In the genomic region with DNA sequence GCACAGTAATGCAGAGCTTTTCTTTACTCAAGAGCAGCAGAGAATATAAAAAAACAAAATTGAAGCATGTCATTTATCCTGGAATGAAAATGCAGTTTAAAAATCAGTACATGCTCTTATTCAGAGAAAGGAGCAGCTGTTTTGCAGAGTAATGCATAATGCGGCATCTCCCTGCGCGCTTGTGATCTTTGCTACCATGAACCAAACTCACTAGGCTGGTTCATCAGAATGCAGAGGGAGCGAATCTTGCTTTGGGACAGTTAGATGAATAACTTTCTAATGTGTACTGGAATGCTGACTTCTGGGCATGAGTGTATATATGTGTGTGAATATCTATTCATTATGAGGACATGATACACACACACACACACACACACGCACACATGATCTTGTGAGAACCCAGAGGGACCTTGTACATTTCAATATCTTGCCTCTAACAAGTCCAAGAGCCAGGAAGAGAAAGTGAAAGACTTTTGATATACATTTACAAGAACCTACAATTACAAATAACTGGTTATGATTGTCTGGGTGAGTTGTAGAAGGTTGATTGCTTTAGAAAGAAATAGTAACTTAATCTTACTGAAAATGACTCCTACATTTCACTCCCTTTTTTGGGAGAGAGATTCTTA, we compare ENCODE assay signal across 16 cellular contexts.
A peak's percentile ranks its signal among the peaks of the same experiment; 100 is the strongest.
DNase-seq lines count a peak whose midpoint lies in the region; ATAC-seq and TF ChIP-seq lines count a peak whose summit lies in the region.
"Had no signal": no experiment of that assay in that cellular context is flagged by ENCODE, and none has a peak within 500 bp of the region (broad histone marks: within the 10 kb centered on the region; RNA-seq: fewer than 3 reads in every experiment).

No MANE protein-coding gene starts in this region.

- H3K27ac Mint-ChIP-seq in activated T-cell treated with anti-CD3 and anti-CD28 coated beads, Interleukin-2, amount 50 U/mL, for 24 hours = no peak overlapping the region
- H3K27ac Mint-ChIP-seq: activated CD8-positive, alpha-beta T cell treated with anti-CD3 and anti-CD28 coated beads for 36 hours; activated naive CD4-positive, alpha-beta T cell treated with anti-CD3 and anti-CD28 coated beads, Interleukin-2, amount 50 U/mL, for 24 hours; T-helper 1 cell treated with Interleukin-12 subunit alpha and Interleukin-12 subunit beta and Interleukin-4 antibody, amounts not matched to agents 30 μg/mL and 1 μg/mL, for 36 hours had no signal

- no peak overlapping the region for H3K4me3 Mint-ChIP-seq in activated T-cell treated with anti-CD3 and anti-CD28 coated beads, Interleukin-2, amount 50 U/mL, for 24 hours
- H3K4me3 Mint-ChIP-seq: activated CD8-positive, alpha-beta T cell treated with anti-CD3 and anti-CD28 coated beads for 36 hours; activated naive CD4-positive, alpha-beta T cell treated with anti-CD3 and anti-CD28 coated beads, Interleukin-2, amount 50 U/mL, for 24 hours; activated T-cell treated with anti-CD3 and anti-CD28 coated beads, Interleukin-2, amount 50 U/mL, for 4 hours; dendritic cell treated with granulocyte-macrophage colony-stimulating factor and Interleukin-4, amounts not matched to agents 40 ng/mL and 50 ng/mL, for 4 days; T-helper 1 cell treated with Interleukin-12 subunit alpha and Interleukin-12 subunit beta and Interleukin-4 antibody, amounts not matched to agents 30 μg/mL and 1 μg/mL, for 36 hours had no signal

- DNase-seq in choroid plexus epithelial cell (ENCODE audit: low read depth) (peak; percentile 55), pons (ENCODE audit: low spot score) (peak; percentile 43), NCI-H187 (lab: John Stamatoyannopoulos, UW) (no peak), NCI-H510A treated with DMSO at 0.1 percent for 48 hours (lab: John Stamatoyannopoulos, UW) (no peak)
- no peak for DNase-seq in activated T-cell treated with anti-CD3 and anti-CD28 coated beads, Interleukin-2, amount 50 U/mL, for 24 hours
- no peak for DNase-seq in activated CD4-positive, CD25-positive, alpha-beta regulatory T cell treated with anti-CD3 and anti-CD28 coated beads, Interleukin-2, amount 50 U/mL, for 72 hours
- DNase-seq: activated T-cell treated with anti-CD3 and anti-CD28 coated beads, Interleukin-2, amount 50 U/mL, for 4 hours; NCI-H1105 treated with DMSO at 0.1 percent for 48 hours; SIG-M5 had no signal

- H3K27me3 Mint-ChIP-seq in activated T-cell treated with anti-CD3 and anti-CD28 coated beads, Interleukin-2, amount 50 U/mL, for 24 hours = peaks cover 4% of the 10 kb centered on the region
- H3K27me3 Mint-ChIP-seq: activated naive CD4-positive, alpha-beta T cell treated with anti-CD3 and anti-CD28 coated beads, Interleukin-2, amount 50 U/mL, for 24 hours; dendritic cell treated with granulocyte-macrophage colony-stimulating factor and Interleukin-4, amounts not matched to agents 40 ng/mL and 50 ng/mL, for 4 days had no signal

- H3K36me3 Mint-ChIP-seq in activated T-cell treated with anti-CD3 and anti-CD28 coated beads, Interleukin-2, amount 50 U/mL, for 24 hours (ENCODE audit: low read depth) = no peaks in the 10 kb centered on the region
- H3K36me3 Mint-ChIP-seq: activated naive CD4-positive, alpha-beta T cell treated with anti-CD3 and anti-CD28 coated beads, Interleukin-2, amount 50 U/mL, for 24 hours had no signal

- H3K4me3 ChIP-seq in choroid plexus epithelial cell (ENCODE audit: low read depth, low read length) = no peak overlapping the region
- H3K4me3 ChIP-seq: suprapubic skin had no signal

- ATAC-seq in GM18511 (IDR thresholded peaks at IDR 0.05; ENCODE audit: unreplicated experiment) (peak; percentile 52), HG03378 (IDR thresholded peaks at IDR 0.05; ENCODE audit: unreplicated experiment) (peak; percentile 30)
- ATAC-seq: activated T-cell treated with anti-CD3 and anti-CD28 coated beads, Interleukin-2, amount 50 U/mL, for 4 hours had no signal

- TF ChIP-seq CTCF in choroid plexus epithelial cell (conservative IDR thresholded peaks at IDR 0.05; ENCODE audit: low read depth, low read length) = no peak

- H3K4me1 Mint-ChIP-seq in activated T-cell treated with anti-CD3 and anti-CD28 coated beads, Interleukin-2, amount 50 U/mL, for 24 hours (ENCODE audit: low read depth) = peaks cover 9% of the 10 kb centered on the region
- H3K4me1 Mint-ChIP-seq: activated naive CD4-positive, alpha-beta T cell treated with anti-CD3 and anti-CD28 coated beads, Interleukin-2, amount 50 U/mL, for 24 hours had no signal

- no peaks in the 10 kb centered on the region for H3K9me3 Mint-ChIP-seq in activated T-cell treated with anti-CD3 and anti-CD28 coated beads, Interleukin-2, amount 50 U/mL, for 24 hours
- H3K9me3 Mint-ChIP-seq: activated CD8-positive, alpha-beta T cell treated with anti-CD3 and anti-CD28 coated beads for 36 hours; activated naive CD4-positive, alpha-beta T cell treated with anti-CD3 and anti-CD28 coated beads, Interleukin-2, amount 50 U/mL, for 24 hours; activated T-cell treated with anti-CD3 and anti-CD28 coated beads, Interleukin-2, amount 50 U/mL, for 4 hours; dendritic cell treated with granulocyte-macrophage colony-stimulating factor and Interleukin-4, amounts not matched to agents 40 ng/mL and 50 ng/mL, for 4 days; T-helper 1 cell treated with Interleukin-12 subunit alpha and Interleukin-12 subunit beta and Interleukin-4 antibody, amounts not matched to agents 30 μg/mL and 1 μg/mL, for 36 hours had no signal

Comparison
In these comparisons a context has a peak if more than half of its experiments do, and no peak if none do; other contexts are left out.
1. DNase-seq: peak in choroid plexus epithelial cell (single experiment) and pons (single experiment); none in NCI-H187 (0 of 2), activated T-cell treated with anti-CD3 and anti-CD28 coated beads, Interleukin-2, amount 50 U/mL, for 24 hours (single experiment), activated CD4-positive, CD25-positive, alpha-beta regulatory T cell treated with anti-CD3 and anti-CD28 coated beads, Interleukin-2, amount 50 U/mL, for 72 hours (single experiment) and NCI-H510A treated with DMSO at 0.1 percent for 48 hours (single experiment).